ENCODE assay signal across 1 cellular context in genomic region chr18:74577019-74577418, GRCh38.
TF ChIP-seq lines count a peak whose summit lies in the region.

No MANE protein-coding gene starts in this region.

TF ChIP-seq in HepG2, 621 proteins besides CTCF, POLR2A, EP300 and RAD21 (continued from another document):
- TF ChIP-seq ZBTB33 (CRISPR knock-in tag; IDR thresholded peaks at IDR 0.05) = no peak
- TF ChIP-seq ZNF292 (CRISPR knock-in tag; IDR thresholded peaks at IDR 0.05; ENCODE audit: borderline replicate concordance, low read depth) = no peak
- no peak for TF ChIP-seq GMEB1 (CRISPR knock-in tag; IDR thresholded peaks at IDR 0.05; ENCODE audit: borderline replicate concordance)
- TF ChIP-seq NFE2L2 (IDR thresholded peaks at IDR 0.05; ENCODE audit: low read length) = no peak
- TF ChIP-seq ZNF691 (CRISPR knock-in tag; IDR thresholded peaks at IDR 0.05; ENCODE audit: borderline replicate concordance, low read depth) = no peak
